Comparison of ENCODE assay signal across 19 cellular contexts in genomic region chr6:160431791-160432404, GRCh38.
DNase-seq lines count a peak whose midpoint lies in the region; ATAC-seq and TF ChIP-seq lines count a peak whose summit lies in the region.
"Had no signal": no experiment of that assay in that cellular context is flagged by ENCODE, and none has a peak within 500 bp of the region (broad histone marks: within the 10 kb centered on the region; RNA-seq: fewer than 3 reads in every experiment).

No MANE protein-coding gene starts in this region.

- DNase-seq in Right ventricle myocardium inferior (ENCODE audit: missing footprints), result no peak
- DNase-seq in cardiac septum (ENCODE audit: low spot score), result no peak
- DNase-seq in left ventricle myocardium inferior, result no peak
- peak; percentile 9 for DNase-seq in renal cortical epithelial cell (ENCODE audit: low read depth)
- DNase-seq in SW480 (ENCODE audit: low spot score), result no peak
- no peak for DNase-seq in NCI-H69 (lab: John Stamatoyannopoulos, UW)
- DNase-seq: activated CD4-positive, alpha-beta T cell treated with anti-CD3 and anti-CD28 coated beads for 4 hours; CD4-positive, alpha-beta T cell; central memory CD4-positive, alpha-beta T cell; endodermal cell; KBM-7; left colon; natural killer cell; NK-92 treated with Interleukin-12 subunit alpha and Interleukin-12 subunit beta, amount 100 ng/mL, for 24 hours; right lobe of liver; SIG-M5; T-helper 9 cell had no signal

- no peak for TF ChIP-seq CTCF in left ventricle myocardium inferior (IDR thresholded peaks at IDR 0.05; ENCODE audit: borderline replicate concordance)

- intact Hi-C loops in Right ventricle myocardium inferior (cut with DNase I) (loop anchor here (5.0 kb wide), 1 partner anchor 210 kb away; no protein-coding TSS in a partner anchor), cardiac septum (cut with DNase I) (no loop called here), left ventricle myocardium inferior (cut with micrococcal nuclease) (no loop called here)

- H3K36me3 ChIP-seq in left ventricle myocardium inferior, result no peaks in the 10 kb centered on the region
- H3K36me3 ChIP-seq: right lobe of liver had no signal

- H3K4me1 ChIP-seq in left ventricle myocardium inferior, result peaks cover 49% of the 10 kb centered on the region

- no peak overlapping the region for H3K4me3 ChIP-seq in left ventricle myocardium inferior
- H3K4me3 ChIP-seq: right lobe of liver had no signal

- no peaks in the 10 kb centered on the region for H3K27me3 ChIP-seq in left ventricle myocardium inferior (ENCODE audit: low read depth)
- H3K27me3 ChIP-seq: right lobe of liver had no signal

- H3K27ac ChIP-seq in left ventricle myocardium inferior (replicated peaks), result peak overlapping the region; percentile 81
- H3K27ac ChIP-seq: right lobe of liver had no signal

- peak; percentile 60 for ATAC-seq in Right ventricle myocardium inferior
- no peak for ATAC-seq in HG03354 (IDR thresholded peaks at IDR 0.05; ENCODE audit: poor library complexity, severe bottlenecking, unreplicated experiment)
- no peak for ATAC-seq in HG03039 (IDR thresholded peaks at IDR 0.05; ENCODE audit: unreplicated experiment)
- ATAC-seq: left colon, natural killer cell, right lobe of liver had no signal

- H3K9me3 ChIP-seq in left ventricle myocardium inferior (replicated peaks), result no peaks in the 10 kb centered on the region
- H3K9me3 ChIP-seq: right lobe of liver had no signal
